8 cellular contexts compared by ENCODE assay signal in genomic region chr2:197239434-197239833, GRCh38.
DNase-seq lines count a peak whose midpoint lies in the region; ATAC-seq and TF ChIP-seq lines count a peak whose summit lies in the region.

No MANE protein-coding gene starts in this region.

- no peaks in the 10 kb centered on the region for H3K9me3 Mint-ChIP-seq in activated naive CD8-positive, alpha-beta T cell (ENCODE audit: low read depth)

- peak overlapping the region; percentile 1 to 97 (median 66); a peak in 20 of 22 replicates for H3K4me2 ChIP-seq in BLaER1 treated with 17β-estradiol and CSF1 and Interleukin-3, amounts not matched to agents 10 nM and 100 nM

- ATAC-seq in GM19328 (IDR thresholded peaks at IDR 0.05; ENCODE audit: unreplicated experiment) (peak; percentile 46), HG03342 (IDR thresholded peaks at IDR 0.05; ENCODE audit: unreplicated experiment) (peak; percentile 73), body of pancreas (no peak), Right ventricle myocardium inferior (no peak)

- peak overlapping the region in 10 of 11 experiments; percentile 28 to 85 (median 72); a peak in 19 of 22 replicates for H3K27ac ChIP-seq in BLaER1 treated with 17β-estradiol and CSF1 and Interleukin-3, amounts not matched to agents 10 nM and 100 nM
- H3K27ac ChIP-seq in body of pancreas (no peak overlapping the region), caudate nucleus (ENCODE audit: low read depth, low read length) (no peak overlapping the region)

- peaks cover 82% of the 10 kb centered on the region for H3K4me1 Mint-ChIP-seq in activated naive CD8-positive, alpha-beta T cell (ENCODE audit: low read depth)

- H3K4me3 ChIP-seq in BLaER1 treated with 17β-estradiol and CSF1 and Interleukin-3, amounts not matched to agents 10 nM and 100 nM: peak overlapping the region in 3 of 10 experiments; percentile 6 to 18 (median 15); a peak in 2 of 20 replicates
- no peak overlapping the region for H3K4me3 ChIP-seq in body of pancreas

- H3K9ac ChIP-seq in BLaER1 treated with 17β-estradiol and CSF1 and Interleukin-3, amounts not matched to agents 10 nM and 100 nM: peak overlapping the region in 7 of 11 experiments; percentile 14 to 61 (median 44); a peak in 11 of 22 replicates

- peak overlapping the region; percentile 96 for H3K27ac Mint-ChIP-seq in activated naive CD8-positive, alpha-beta T cell

- TF ChIP-seq CTCF in body of pancreas (IDR thresholded peaks at IDR 0.05): no peak

- DNase-seq in body of pancreas (no peak), caudate nucleus (lab: John Stamatoyannopoulos, UW) (no peak), Right ventricle myocardium inferior (ENCODE audit: missing footprints) (no peak)
- DNase-seq in stimulated activated CD4-positive, alpha-beta T cell treated with anti-CD3 and anti-CD28 coated beads, Interleukin-1b, Interleukin-23, amount 100 ng/mL, for 48 hours: no peak

- H3K9me3 ChIP-seq in BLaER1 treated with 17β-estradiol and CSF1 and Interleukin-3, amounts not matched to agents 10 nM and 100 nM (replicated peaks in 1 of 11): peaks cover 0 to 5% (median 0%) of the 10 kb centered on the region in 11 experiments; a peak in 5 of 22 replicates
- H3K9me3 ChIP-seq in body of pancreas: no peaks in the 10 kb centered on the region

- peaks cover 6% of the 10 kb centered on the region for H3K36me3 Mint-ChIP-seq in activated naive CD8-positive, alpha-beta T cell

- 71 to 79% methylated on average over 2 of the region's 2 CpGs for whole genome bisulfite sequencing in body of pancreas, 2 donors

- H3K4me1 ChIP-seq in BLaER1 treated with 17β-estradiol and CSF1 and Interleukin-3, amounts not matched to agents 10 nM and 100 nM: peaks cover 29 to 85% (median 39%) of the 10 kb centered on the region in 10 experiments
- no peaks in the 10 kb centered on the region for H3K4me1 ChIP-seq in body of pancreas

- no peaks in the 10 kb centered on the region for H3K27me3 Mint-ChIP-seq in activated naive CD8-positive, alpha-beta T cell

- peak overlapping the region; percentile 77 for H3K4me3 Mint-ChIP-seq in activated naive CD8-positive, alpha-beta T cell

- intact Hi-C loops in body of pancreas (cut with DNase I): no loop called here
- intact Hi-C loops in Right ventricle myocardium inferior (cut with DNase I): no loop called here

- no peaks in the 10 kb centered on the region for H3K27me3 ChIP-seq in BLaER1 treated with 17β-estradiol and CSF1 and Interleukin-3, amounts not matched to agents 10 nM and 100 nM
- no peaks in the 10 kb centered on the region for H3K27me3 ChIP-seq in body of pancreas

- TF ChIP-seq POLR2A in body of pancreas (IDR thresholded peaks at IDR 0.05): no peak

- peaks cover 0 to 63% (median 0%) of the 10 kb centered on the region in 11 experiments; a peak in 3 of 22 replicates for H4K20me1 ChIP-seq in BLaER1 treated with 17β-estradiol and CSF1 and Interleukin-3, amounts not matched to agents 10 nM and 100 nM

- H3K36me3 ChIP-seq in BLaER1 treated with 17β-estradiol and CSF1 and Interleukin-3, amounts not matched to agents 10 nM and 100 nM: no peaks in the 10 kb centered on the region
- H3K36me3 ChIP-seq in body of pancreas (replicated peaks in 1 of 2; ENCODE audit: insufficient read depth in 1 of 2, low read depth in 2 of 2): no peaks in the 10 kb centered on the region

Comparison
In these comparisons a context has a peak if more than half of its experiments do, and no peak if none do; other contexts are left out.
1. H3K27ac ChIP-seq: peak in BLaER1 treated with 17β-estradiol and CSF1 and Interleukin-3, amounts not matched to agents 10 nM and 100 nM (10 of 11); none in body of pancreas (0 of 4) and caudate nucleus (single experiment).
2. ATAC-seq: peak in GM19328 (single experiment) and HG03342 (single experiment); none in body of pancreas (single experiment) and Right ventricle myocardium inferior (single experiment).